In the genomic region with DNA sequence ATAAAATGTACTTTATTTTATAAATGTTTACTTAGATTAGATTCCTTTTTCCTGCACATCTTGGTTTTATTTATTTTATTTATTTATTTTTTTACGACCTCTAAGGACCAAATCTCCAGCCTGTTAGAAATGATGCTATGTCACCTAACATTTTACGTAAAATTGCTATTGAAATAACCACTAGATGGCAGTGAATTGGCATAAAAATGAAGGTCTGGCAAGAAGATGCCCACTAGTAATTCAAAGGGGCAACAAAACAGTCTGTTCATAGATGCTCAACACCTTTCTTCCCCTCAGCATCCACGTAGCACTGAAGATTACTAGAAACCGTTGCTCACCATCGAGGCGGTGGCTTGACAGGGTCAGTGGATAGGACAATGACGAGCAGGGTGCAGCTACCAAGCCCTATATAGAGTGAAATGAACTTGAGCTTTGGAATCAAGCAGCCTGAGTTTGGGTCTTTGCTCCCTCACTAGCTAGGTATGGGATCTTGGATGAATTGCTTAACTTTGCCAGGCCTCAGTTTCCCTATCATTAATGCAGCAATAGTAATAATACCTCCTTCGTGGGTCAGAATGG, we compare ENCODE assay signal across 1 cellular context.
TF ChIP-seq lines count a peak whose summit lies in the region.

No MANE protein-coding gene starts in this region.

TF ChIP-seq in HCT116, 20 proteins besides CTCF, POLR2A, EP300 and RAD21 (continued from another document):
- no peak for TF ChIP-seq REST (IDR thresholded peaks at IDR 0.05; ENCODE audit: low read depth)
- no peak for TF ChIP-seq YY1 (IDR thresholded peaks at IDR 0.05; ENCODE audit: extremely low read depth, insufficient replicate concordance, low read depth, low read length)
- TF ChIP-seq SRF (IDR thresholded peaks at IDR 0.05; ENCODE audit: low read depth), result no peak
- no peak for TF ChIP-seq CEBPB (IDR thresholded peaks at IDR 0.05; ENCODE audit: low read depth)
- TF ChIP-seq ELF1 (IDR thresholded peaks at IDR 0.05; ENCODE audit: borderline replicate concordance, low read depth), result no peak
- TF ChIP-seq EZH2 (IDR thresholded peaks at IDR 0.05), result no peak
- TF ChIP-seq FOSL1 (IDR thresholded peaks at IDR 0.05; ENCODE audit: low read depth), result no peak
- no peak for TF ChIP-seq EGR1 (IDR thresholded peaks at IDR 0.05; ENCODE audit: low read depth)
- TF ChIP-seq TCF7L2 (IDR thresholded peaks at IDR 0.05; ENCODE audit: borderline replicate concordance, extremely low read depth, insufficient read depth, insufficient read length), result no peak
- no peak for TF ChIP-seq SIN3A (IDR thresholded peaks at IDR 0.05; ENCODE audit: low read depth)
- TF ChIP-seq, protein P1, sequence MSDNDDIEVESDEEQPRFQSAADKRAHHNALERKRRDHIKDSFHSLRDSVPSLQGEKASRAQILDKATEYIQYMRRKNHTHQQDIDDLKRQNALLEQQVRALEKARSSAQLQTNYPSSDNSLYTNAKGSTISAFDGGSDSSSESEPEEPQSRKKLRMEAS (IDR thresholded peaks at IDR 0.05), result no peak
- TF ChIP-seq, protein P2, sequence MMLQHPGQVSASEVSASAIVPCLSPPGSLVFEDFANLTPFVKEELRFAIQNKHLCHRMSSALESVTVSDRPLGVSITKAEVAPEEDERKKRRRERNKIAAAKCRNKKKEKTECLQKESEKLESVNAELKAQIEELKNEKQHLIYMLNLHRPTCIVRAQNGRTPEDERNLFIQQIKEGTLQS (IDR thresholded peaks at IDR 0.05), result no peak
